Comparison of ENCODE assay signal across 14 cellular contexts in genomic region chr1:219792337-219793021, GRCh38.
DNase-seq lines count a peak whose midpoint lies in the region; ATAC-seq and TF ChIP-seq lines count a peak whose summit lies in the region.
"Had no signal": no experiment of that assay in that cellular context is flagged by ENCODE, and none has a peak within 500 bp of the region (broad histone marks: within the 10 kb centered on the region; RNA-seq: fewer than 3 reads in every experiment).

No MANE protein-coding gene starts in this region.

- DNase-seq in NCI-H1417 (lab: John Stamatoyannopoulos, UW) (peak in 2 of 3 experiments; percentile 11 to 36), NCI-H1417 treated with DMSO at 0.1 percent for 48 hours (lab: John Stamatoyannopoulos, UW) (no peak), fibroblast of mammary gland (ENCODE audit: low read depth) (peak; percentile 96), smooth muscle cell of the brain vasculature (ENCODE audit: low read depth, low spot score) (peak; percentile 45), occipital lobe (lab: John Stamatoyannopoulos, UW) (no peak)
- DNase-seq in natural killer cell treated with Interleukin-12 subunit alpha and Interleukin-12 subunit beta and Interleukin-15 and Interleukin-18, amount 100 ng/mL, for 72 hours (ENCODE audit: low spot score) = no peak
- DNase-seq: effector CD8-positive, alpha-beta T cell; mucosa of descending colon; NCI-H2029; PC-3; testis had no signal

- no peaks in the 10 kb centered on the region for H3K36me3 Mint-ChIP-seq in natural killer cell treated with Interleukin-12 subunit alpha and Interleukin-12 subunit beta and Interleukin-15 and Interleukin-18, amount 100 ng/mL, for 72 hours
- H3K36me3 Mint-ChIP-seq: activated naive CD4-positive, alpha-beta T cell treated with anti-CD3 and anti-CD28 coated beads, Interleukin-2, amount 50 U/mL, for 24 hours had no signal

- H3K27ac Mint-ChIP-seq in natural killer cell treated with Interleukin-12 subunit alpha and Interleukin-12 subunit beta and Interleukin-15 and Interleukin-18, amount 100 ng/mL, for 72 hours = no peak overlapping the region
- H3K27ac Mint-ChIP-seq: activated naive CD4-positive, alpha-beta T cell treated with anti-CD3 and anti-CD28 coated beads, Interleukin-2, amount 50 U/mL, for 24 hours had no signal

- no peak overlapping the region for H3K4me3 Mint-ChIP-seq in natural killer cell treated with Interleukin-12 subunit alpha and Interleukin-12 subunit beta and Interleukin-15 and Interleukin-18, amount 100 ng/mL, for 72 hours
- H3K4me3 Mint-ChIP-seq: activated naive CD4-positive, alpha-beta T cell treated with anti-CD3 and anti-CD28 coated beads, Interleukin-2, amount 50 U/mL, for 24 hours had no signal

- no peak for TF ChIP-seq CTCF in fibroblast of mammary gland (conservative IDR thresholded peaks at IDR 0.05; ENCODE audit: control insufficient read depth, insufficient read depth, low read depth, low read length)

- ATAC-seq in natural killer cell treated with Interleukin-12 subunit alpha and Interleukin-12 subunit beta and Interleukin-15 and Interleukin-18, amount 100 ng/mL, for 72 hours = no peak
- no peak for ATAC-seq in GM21447 (IDR thresholded peaks at IDR 0.05; ENCODE audit: unreplicated experiment)
- ATAC-seq: mucosa of descending colon, PC-3 had no signal

- H3K27me3 Mint-ChIP-seq in natural killer cell treated with Interleukin-12 subunit alpha and Interleukin-12 subunit beta and Interleukin-15 and Interleukin-18, amount 100 ng/mL, for 72 hours = peaks cover 0 to 3% of the 10 kb centered on the region in 2 donors

- H3K4me1 Mint-ChIP-seq in natural killer cell treated with Interleukin-12 subunit alpha and Interleukin-12 subunit beta and Interleukin-15 and Interleukin-18, amount 100 ng/mL, for 72 hours (ENCODE audit: low read depth in 2 of 2) = no peaks in the 10 kb centered on the region
- H3K4me1 Mint-ChIP-seq: activated naive CD4-positive, alpha-beta T cell treated with anti-CD3 and anti-CD28 coated beads, Interleukin-2, amount 50 U/mL, for 24 hours had no signal

- peaks cover 3% of the 10 kb centered on the region for H3K9me3 Mint-ChIP-seq in natural killer cell treated with Interleukin-12 subunit alpha and Interleukin-12 subunit beta and Interleukin-15 and Interleukin-18, amount 100 ng/mL, for 72 hours

- H3K4me3 ChIP-seq in fibroblast of mammary gland (ENCODE audit: control insufficient read depth, low read depth, low read length) = no peak overlapping the region
- H3K4me3 ChIP-seq: mucosa of descending colon, testis had no signal

TF ChIP-seq in PFSK-1, 5 proteins besides CTCF, POLR2A, EP300 and RAD21:
- TF ChIP-seq REST (IDR thresholded peaks at IDR 0.05; ENCODE audit: insufficient read depth in 1 of 2, low read depth in 2 of 2, low read length in 2 of 2) (no peak), FOXP2 (optimal IDR thresholded peaks at IDR 0.05; ENCODE audit: borderline replicate concordance, extremely low read depth, extremely low read length, insufficient read depth) (no peak), TAF1 (IDR thresholded peaks at IDR 0.05; ENCODE audit: borderline replicate concordance, insufficient read depth, low read length) (no peak), SIN3A (IDR thresholded peaks at IDR 0.05; ENCODE audit: borderline replicate concordance, insufficient read depth, low read length) (no peak), POLR2AphosphoS5 (IDR thresholded peaks at IDR 0.05; ENCODE audit: low read depth, low read length) (peak; percentile 33)
TF ChIP-seq in PFSK-1: peak in this region for 1.

Comparison
In these comparisons a context has a peak if more than half of its experiments do, and no peak if none do; other contexts are left out.
1. DNase-seq: peak in NCI-H1417 (2 of 3), fibroblast of mammary gland (single experiment) and smooth muscle cell of the brain vasculature (single experiment); none in NCI-H1417 treated with DMSO at 0.1 percent for 48 hours (single experiment), natural killer cell treated with Interleukin-12 subunit alpha and Interleukin-12 subunit beta and Interleukin-15 and Interleukin-18, amount 100 ng/mL, for 72 hours (single experiment) and occipital lobe (single experiment).